In the genomic region with DNA sequence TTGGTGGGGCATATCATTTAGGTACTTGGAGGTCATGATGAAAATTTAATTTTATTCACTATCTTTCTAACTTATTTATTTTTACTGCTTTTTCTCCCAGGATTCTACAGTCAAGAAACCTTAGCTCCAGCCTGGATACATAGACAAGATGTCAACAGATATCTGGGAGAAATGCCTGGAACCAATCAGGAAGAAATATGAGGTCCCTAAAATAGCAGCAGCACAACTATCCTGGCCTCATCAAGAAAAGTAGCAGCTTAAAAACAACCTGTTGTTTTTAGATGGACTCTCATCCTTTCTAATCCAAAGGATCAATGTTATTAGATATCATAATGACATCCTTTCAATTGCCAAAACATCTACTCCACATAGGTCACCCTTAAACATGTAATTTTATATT, we compare ENCODE assay signal across 5 cellular contexts. TPM values are rescaled to one million over a fixed set of nuclear protein-coding genes. Genes with fewer than 3 reads are reported as not detected.
"Had no signal": no experiment of that assay in that cellular context is flagged by ENCODE, and none has a peak within 500 bp of the region (broad histone marks: within the 10 kb centered on the region; RNA-seq: fewer than 3 reads in every experiment).

No MANE protein-coding gene starts in this region.

- H3K27ac Mint-ChIP-seq: H9 had no signal

- H3K4me3 Mint-ChIP-seq: H9 had no signal

- H3K27ac ChIP-seq: GM23248 had no signal

- H3K4me3 ChIP-seq: GM23248 had no signal

- DNase-seq: GM23248, GOT3, H9, HCEC 1CT, IMR-90 had no signal

RNA-seq across cellular contexts. Expression of a gene that starts 54.5 kb away (rescaled TPM):
- total RNA-seq: GM23248 had no signal
